ENCODE assay signal across 25 cellular contexts in genomic region chr19:28444371-28444770, GRCh38.
"Had no signal": no experiment of that assay in that cellular context is flagged by ENCODE, and none has a peak within 500 bp of the region (broad histone marks: within the 10 kb centered on the region; RNA-seq: fewer than 3 reads in every experiment).

No MANE protein-coding gene starts in this region.

- H3K4me1 Mint-ChIP-seq: activated CD4-positive, alpha-beta memory T cell treated with anti-CD3 and anti-CD28 coated beads, Interleukin-2, amount 10 ng/mL, durations not matched to agents 7 days and 5 days; activated T-helper 17 cell treated with anti-CD3 and anti-CD28 coated beads, Interleukin-2, amount 50 U/mL, for 72 hours had no signal

- ATAC-seq: activated T-cell treated with anti-CD3 and anti-CD28 coated beads, Interleukin-2, amount 50 U/mL, for 4 hours; activated T-helper 17 cell treated with anti-CD3 and anti-CD28 coated beads, Interleukin-2, amount 50 U/mL, for 72 hours; left ventricle myocardium superior; sciatic nerve had no signal

- H3K27ac Mint-ChIP-seq: activated CD4-positive, alpha-beta memory T cell treated with anti-CD3 and anti-CD28 coated beads, Interleukin-2, amount 10 ng/mL, durations not matched to agents 7 days and 5 days; activated CD4-positive, alpha-beta T cell treated with anti-CD3 and anti-CD28 coated beads, Interleukin-2, amount 10 ng/mL, durations not matched to agents 7 days and 5 days; activated T-helper 17 cell treated with anti-CD3 and anti-CD28 coated beads, Interleukin-2, amount 50 U/mL, for 72 hours; nephron; stimulated activated naive CD8-positive, alpha-beta T cell treated with anti-CD3 and anti-CD28 coated beads, Interleukin-15, Interleukin-2, amounts not matched to agents 100 ng/mL and 50 ng/mL, for 24 hours; type B pancreatic cell had no signal

- H3K36me3 ChIP-seq: esophagus squamous epithelium, ovary, prostate gland, thoracic aorta, vagina had no signal

- DNase-seq: activated CD4-positive, alpha-beta memory T cell treated with anti-CD3 and anti-CD28 coated beads, Interleukin-2, amount 10 ng/mL, durations not matched to agents 7 days and 5 days; activated CD4-positive, alpha-beta T cell treated with anti-CD3 and anti-CD28 coated beads for 1 hour; activated CD4-positive, alpha-beta T cell treated with anti-CD3 and anti-CD28 coated beads, Interleukin-2, amount 10 ng/mL, durations not matched to agents 7 days and 5 days; activated gamma-delta T cell treated with Interleukin-2 at 50 U/mL for 16 hours; activated naive CD4-positive, alpha-beta T cell treated with anti-CD3 and anti-CD28 coated beads, Interleukin-2, amount 50 U/mL, for 16 hours; activated T-cell treated with anti-CD3 and anti-CD28 coated beads, Interleukin-2, amount 50 U/mL, for 4 hours; dermis blood vessel endothelial cell; effector CD4-positive, alpha-beta T cell; esophagus squamous epithelium; foreskin melanocyte; left ventricle myocardium superior; ovary; retina; stimulated activated CD4-positive, alpha-beta T cell treated with anti-CD3 and anti-CD28 coated beads, Interleukin-12 subunit alpha, Interleukin-12 subunit beta, amount 100 ng/mL, for 4 hours; stimulated activated CD4-positive, alpha-beta T cell treated with anti-CD3 and anti-CD28 coated beads, Interleukin-4, amount 100 ng/mL, for 1 hour had no signal

- H3K36me3 Mint-ChIP-seq: type B pancreatic cell had no signal

- H3K4me3 ChIP-seq: esophagus squamous epithelium, ovary, prostate gland, skin epidermis, thoracic aorta, vagina had no signal

- H3K4me3 Mint-ChIP-seq: activated CD4-positive, alpha-beta memory T cell treated with anti-CD3 and anti-CD28 coated beads, Interleukin-2, amount 10 ng/mL, durations not matched to agents 7 days and 5 days; activated CD4-positive, alpha-beta T cell treated with anti-CD3 and anti-CD28 coated beads, Interleukin-2, amount 10 ng/mL, durations not matched to agents 7 days and 5 days; activated T-cell treated with anti-CD3 and anti-CD28 coated beads, Interleukin-2, amount 50 U/mL, for 4 hours; activated T-helper 17 cell treated with anti-CD3 and anti-CD28 coated beads, Interleukin-2, amount 50 U/mL, for 72 hours; nephron; stimulated activated naive CD8-positive, alpha-beta T cell treated with anti-CD3 and anti-CD28 coated beads, Interleukin-15, Interleukin-2, amounts not matched to agents 100 ng/mL and 50 ng/mL, for 24 hours; type B pancreatic cell had no signal

- H3K27me3 ChIP-seq: esophagus squamous epithelium, ovary, vagina had no signal

- H3K9me3 Mint-ChIP-seq: nephron; stimulated activated naive CD8-positive, alpha-beta T cell treated with anti-CD3 and anti-CD28 coated beads, Interleukin-15, Interleukin-2, amounts not matched to agents 100 ng/mL and 50 ng/mL, for 24 hours; type B pancreatic cell had no signal

- H3K27ac ChIP-seq: epithelial cell of prostate, esophagus squamous epithelium, ovary, prostate gland, skin epidermis, thoracic aorta, vagina had no signal
